In the genomic region with DNA sequence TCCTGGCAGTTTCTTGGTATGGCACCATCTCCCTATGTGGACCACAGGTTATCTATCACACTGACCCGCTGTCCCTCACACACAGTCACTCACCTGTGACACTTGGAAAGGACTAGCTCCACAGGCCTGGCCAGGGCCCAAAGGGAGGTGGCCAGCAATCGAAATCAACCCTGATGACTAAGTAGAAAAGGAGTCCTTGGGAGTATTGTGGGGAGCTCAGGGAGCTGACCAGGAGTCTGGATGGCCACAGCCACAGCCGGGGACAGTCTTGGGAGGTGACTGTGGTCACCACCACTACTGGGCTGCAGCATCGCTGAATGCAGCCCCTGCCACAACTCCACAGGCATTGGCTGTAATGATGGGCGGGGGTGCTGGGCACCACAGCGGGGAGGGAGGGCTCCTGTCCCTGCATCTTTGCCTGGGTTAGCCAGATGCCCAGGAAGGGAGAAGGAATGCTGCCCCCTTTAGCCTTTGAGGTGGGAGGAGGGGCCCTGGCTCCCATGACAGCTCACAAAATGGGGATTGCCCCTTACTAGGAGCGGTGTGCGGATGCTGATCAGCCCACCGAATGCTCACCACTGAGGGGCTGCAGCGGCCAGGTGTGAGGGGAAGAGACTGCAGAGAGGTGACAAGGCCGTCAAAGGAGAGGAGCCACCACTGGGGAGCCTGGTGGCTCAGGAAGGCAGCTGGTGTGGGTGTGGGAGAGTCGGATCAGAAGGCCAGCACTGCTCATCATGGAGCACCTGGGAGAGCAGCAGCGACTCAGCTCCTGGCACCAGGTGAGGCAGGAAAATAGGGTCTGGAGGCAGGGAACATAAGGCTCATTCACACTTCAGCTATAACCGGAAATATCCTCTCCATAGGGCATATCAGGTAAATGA, we compare ENCODE assay signal across 1 cellular context.
TF ChIP-seq lines count a peak whose summit lies in the region.

No MANE protein-coding gene starts in this region.

TF ChIP-seq in HCT116, 20 proteins besides CTCF, POLR2A, EP300 and RAD21 (continued from another document):
- TF ChIP-seq ZBTB33 (IDR thresholded peaks at IDR 0.05; ENCODE audit: extremely low read depth, insufficient replicate concordance, low read length): no peak
